8 cellular contexts compared by ENCODE assay signal in genomic region chr19:5690125-5690954, GRCh38. TPM values are rescaled to one million over a fixed set of nuclear protein-coding genes. Genes with fewer than 3 reads are reported as not detected.
DNase-seq lines count a peak whose midpoint lies in the region; ATAC-seq and TF ChIP-seq lines count a peak whose summit lies in the region.

RPL36 (plus strand) TSS chr19:5690295; CDS start chr19:5690508, 213 bp downstream.

- H3K36me3 Mint-ChIP-seq in GM23338 (ENCODE audit: low read depth) = peaks cover 54% of the 10 kb centered on the region

- H3K27ac ChIP-seq in GM23338 (ENCODE audit: low read depth) = peak within 1 kb of the TSS; percentile 95
- H3K27ac ChIP-seq in MM.1S (ENCODE audit: low read length) = peak within 1 kb of the TSS; percentile 84
- H3K27ac ChIP-seq in neural cell (ENCODE audit: low read length) = peak within 1 kb of the TSS; percentile 89
- H3K27ac ChIP-seq in stomach = peak within 1 kb of the TSS; percentile 77 to 95 (median 93)

- peak; percentile 63 for TF ChIP-seq EP300 in neural cell (conservative IDR thresholded peaks at IDR 0.05; ENCODE audit: poor library complexity, severe bottlenecking)
- no peak for TF ChIP-seq EP300 in stomach (IDR thresholded peaks at IDR 0.05)

- H3K36me3 ChIP-seq in GM23338 (ENCODE audit: insufficient read depth) (no peaks in the 10 kb centered on the region), MM.1S (replicated peaks; ENCODE audit: insufficient read depth, low read length) (peaks cover 32% of the 10 kb centered on the region), neural cell (ENCODE audit: insufficient read depth, low read length) (no peaks in the 10 kb centered on the region), stomach (peaks cover 37 to 40% (median 39%) of the 10 kb centered on the region in 4 donors)

- peaks cover 52% of the 10 kb centered on the region for H3K27me3 Mint-ChIP-seq in GM23338 (ENCODE audit: insufficient read depth, low read depth, poor library complexity)

- peak within 1 kb of the TSS; percentile 100 for H3K4me3 Mint-ChIP-seq in GM23338

- H2AFZ ChIP-seq in GM23338 = no peak within 1 kb of the TSS
- peak within 1 kb of the TSS; percentile 72 for H2AFZ ChIP-seq in MM.1S (ENCODE audit: low read length)
- peak within 1 kb of the TSS; percentile 45 for H2AFZ ChIP-seq in neural cell (ENCODE audit: low read depth, low read length)

- H3K9ac ChIP-seq in MM.1S (ENCODE audit: low read length) = peak within 1 kb of the TSS; percentile 98
- peak within 1 kb of the TSS; percentile 87 for H3K9ac ChIP-seq in neural cell (ENCODE audit: low read length)

- peaks cover 9% of the 10 kb centered on the region; the same call in 2 of the 3 replicates for H3K4me1 Mint-ChIP-seq in GM23338

- DNase-seq in DMS79 (lab: John Stamatoyannopoulos, UW) (peak; percentile 93), GM23338 (ENCODE audit: low spot score) (peak; percentile 97), MM.1S (peak; percentile 98), SIG-M5 (lab: John Stamatoyannopoulos, UW) (peak; percentile 58), activated gamma-delta T cell treated with Interleukin-2 at 50 U/mL for 16 hours (peak; percentile 98), fibroblast of villous mesenchyme (ENCODE audit: low read depth) (peak; percentile 96), stomach (peak; percentile 99)

- no peaks in the 10 kb centered on the region for H3K9me2 ChIP-seq in GM23338 (ENCODE audit: insufficient read depth)
- no peaks in the 10 kb centered on the region for H3K9me2 ChIP-seq in MM.1S (replicated peaks; ENCODE audit: insufficient read depth, low read length)
- H3K9me2 ChIP-seq in neural cell (ENCODE audit: insufficient read depth, low read length) = no peaks in the 10 kb centered on the region

- peak within 1 kb of the TSS; percentile 93 for H3K4me2 ChIP-seq in GM23338
- peak within 1 kb of the TSS; percentile 93 for H3K4me2 ChIP-seq in MM.1S (ENCODE audit: low read depth, low read length)
- H3K4me2 ChIP-seq in neural cell (ENCODE audit: low read length) = peak within 1 kb of the TSS; percentile 86

- TF ChIP-seq POLR2A in stomach (IDR thresholded peaks at IDR 0.05) = peak in 2 of 4 donors; percentile 26 to 48

- H3K27me3 ChIP-seq in GM23338 (ENCODE audit: insufficient read depth) (no peaks in the 10 kb centered on the region), MM.1S (replicated peaks; ENCODE audit: insufficient read depth, low read length) (no peaks in the 10 kb centered on the region), neural cell (ENCODE audit: insufficient read depth, low read depth, low read length) (no peaks in the 10 kb centered on the region), stomach (no peaks in the 10 kb centered on the region)

- TF ChIP-seq CTCF in GM23338 (conservative IDR thresholded peaks at IDR 0.05; ENCODE audit: low read depth in 2 of 2) (peak; percentile 67 to 93), MM.1S (IDR thresholded peaks at IDR 0.05; ENCODE audit: low read length) (peak; percentile 97), fibroblast of villous mesenchyme (IDR thresholded peaks at IDR 0.05; ENCODE audit: insufficient read depth, low read depth, low read length) (peak; percentile 92), neural cell (IDR thresholded peaks at IDR 0.05; ENCODE audit: poor library complexity, severe bottlenecking) (peak; percentile 100), stomach (IDR thresholded peaks at IDR 0.05) (peak in 5 of 7 experiments; percentile 91 to 99 (median 97))

- peak; percentile 58 for TF ChIP-seq RAD21 in neural cell (conservative IDR thresholded peaks at IDR 0.05)

- H3K79me2 ChIP-seq in GM23338 (replicated peaks; ENCODE audit: insufficient read depth) = peaks cover 27% of the 10 kb centered on the region
- peaks cover 53% of the 10 kb centered on the region for H3K79me2 ChIP-seq in MM.1S (ENCODE audit: low read length)
- H3K79me2 ChIP-seq in neural cell (replicated peaks; ENCODE audit: insufficient read depth, low read length) = peaks cover 15% of the 10 kb centered on the region

- H3F3A ChIP-seq in GM23338 (replicated peaks; ENCODE audit: low read depth) = peaks cover 24% of the 10 kb centered on the region
- peaks cover 46% of the 10 kb centered on the region for H3F3A ChIP-seq in MM.1S (ENCODE audit: insufficient read depth, low read length)
- H3F3A ChIP-seq in neural cell (ENCODE audit: insufficient read depth, low read length, poor library complexity, severe bottlenecking) = no peaks in the 10 kb centered on the region

- 0 to 1% (median 1%) methylated on average over 16 to 73 of the region's 73 CpGs for WGBS in stomach, 5 donors

- peaks cover 8% of the 10 kb centered on the region; the same call in 1 of the 3 replicates for H3K9me3 Mint-ChIP-seq in GM23338

- ATAC-seq in GM23338 = peak; percentile 31

- H3K9me3 ChIP-seq in MM.1S (replicated peaks; ENCODE audit: insufficient read depth, low read length) = no peaks in the 10 kb centered on the region
- H3K9me3 ChIP-seq in neural cell (ENCODE audit: low read length) = no peaks in the 10 kb centered on the region
- H3K9me3 ChIP-seq in stomach = no peaks in the 10 kb centered on the region

- H3K4me1 ChIP-seq in GM23338 (ENCODE audit: insufficient read depth) = peaks cover 2% of the 10 kb centered on the region; the same call in 1 of the 2 replicates
- H3K4me1 ChIP-seq in MM.1S (ENCODE audit: low read length) = peaks cover 21% of the 10 kb centered on the region
- peaks cover 33 to 69% (median 56%) of the 10 kb centered on the region in 4 donors for H3K4me1 ChIP-seq in stomach

- H3K27ac Mint-ChIP-seq in GM23338 = peak within 1 kb of the TSS; percentile 99

- peaks cover 10% of the 10 kb centered on the region; the same call in 1 of the 2 replicates for H4K20me1 ChIP-seq in GM23338 (replicated peaks; ENCODE audit: insufficient read depth)
- peaks cover 45% of the 10 kb centered on the region for H4K20me1 ChIP-seq in MM.1S (ENCODE audit: insufficient read depth, low read length)
- H4K20me1 ChIP-seq in neural cell (ENCODE audit: insufficient read depth) = peaks cover 11% of the 10 kb centered on the region

- intact Hi-C loops in stomach (cut with DNase I; ENCODE audit: low total_unique reads) = no loop called here

- H3K4me3 ChIP-seq in GM23338 = peak within 1 kb of the TSS; percentile 100
- peak within 1 kb of the TSS; percentile 96 for H3K4me3 ChIP-seq in MM.1S (ENCODE audit: low read length)
- H3K4me3 ChIP-seq in fibroblast of villous mesenchyme (ENCODE audit: low read depth, low read length) = peak within 1 kb of the TSS; percentile 93
- peak within 1 kb of the TSS; percentile 87 for H3K4me3 ChIP-seq in neural cell (ENCODE audit: low read length)
- H3K4me3 ChIP-seq in stomach = peak within 1 kb of the TSS; percentile 71 to 88 (median 78)

TF ChIP-seq in GM23338, 12 proteins besides CTCF, POLR2A, EP300 and RAD21 (continues in another document):
- no peak for TF ChIP-seq STAT1 (IDR thresholded peaks at IDR 0.05; ENCODE audit: unreplicated experiment)

TF ChIP-seq in neural cell, 6 proteins besides CTCF, POLR2A, EP300 and RAD21:
- TF ChIP-seq SMC3 (conservative IDR thresholded peaks at IDR 0.05; ENCODE audit: poor library complexity) (peak; percentile 62), POLR2AphosphoS5 (IDR thresholded peaks at IDR 0.05) (peak; percentile 95), MXI1 (conservative IDR thresholded peaks at IDR 0.05; ENCODE audit: poor library complexity, severe bottlenecking) (peak; percentile 90), EZH2 (IDR thresholded peaks at IDR 0.05; ENCODE audit: borderline replicate concordance, insufficient read depth, low read length, poor library complexity, severe bottlenecking) (no peak), TAF1 (IDR thresholded peaks at IDR 0.05; ENCODE audit: low read depth) (peak; percentile 94)
- TF ChIP-seq, protein P1, sequence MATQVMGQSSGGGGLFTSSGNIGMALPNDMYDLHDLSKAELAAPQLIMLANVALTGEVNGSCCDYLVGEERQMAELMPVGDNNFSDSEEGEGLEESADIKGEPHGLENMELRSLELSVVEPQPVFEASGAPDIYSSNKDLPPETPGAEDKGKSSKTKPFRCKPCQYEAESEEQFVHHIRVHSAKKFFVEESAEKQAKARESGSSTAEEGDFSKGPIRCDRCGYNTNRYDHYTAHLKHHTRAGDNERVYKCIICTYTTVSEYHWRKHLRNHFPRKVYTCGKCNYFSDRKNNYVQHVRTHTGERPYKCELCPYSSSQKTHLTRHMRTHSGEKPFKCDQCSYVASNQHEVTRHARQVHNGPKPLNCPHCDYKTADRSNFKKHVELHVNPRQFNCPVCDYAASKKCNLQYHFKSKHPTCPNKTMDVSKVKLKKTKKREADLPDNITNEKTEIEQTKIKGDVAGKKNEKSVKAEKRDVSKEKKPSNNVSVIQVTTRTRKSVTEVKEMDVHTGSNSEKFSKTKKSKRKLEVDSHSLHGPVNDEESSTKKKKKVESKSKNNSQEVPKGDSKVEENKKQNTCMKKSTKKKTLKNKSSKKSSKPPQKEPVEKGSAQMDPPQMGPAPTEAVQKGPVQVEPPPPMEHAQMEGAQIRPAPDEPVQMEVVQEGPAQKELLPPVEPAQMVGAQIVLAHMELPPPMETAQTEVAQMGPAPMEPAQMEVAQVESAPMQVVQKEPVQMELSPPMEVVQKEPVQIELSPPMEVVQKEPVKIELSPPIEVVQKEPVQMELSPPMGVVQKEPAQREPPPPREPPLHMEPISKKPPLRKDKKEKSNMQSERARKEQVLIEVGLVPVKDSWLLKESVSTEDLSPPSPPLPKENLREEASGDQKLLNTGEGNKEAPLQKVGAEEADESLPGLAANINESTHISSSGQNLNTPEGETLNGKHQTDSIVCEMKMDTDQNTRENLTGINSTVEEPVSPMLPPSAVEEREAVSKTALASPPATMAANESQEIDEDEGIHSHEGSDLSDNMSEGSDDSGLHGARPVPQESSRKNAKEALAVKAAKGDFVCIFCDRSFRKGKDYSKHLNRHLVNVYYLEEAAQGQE (IDR thresholded peaks at IDR 0.05; ENCODE audit: borderline replicate concordance) = peak; percentile 96

RNA-seq across cellular contexts. Expression of gene RPL36, which starts in this region (rescaled TPM):
- total RNA-seq in GM23338 (2014; rRNA removed; shearing (Covaris generic)) = 575 and 895 TPM in 2 replicates
- polyA plus RNA-seq in GM23338 (2016; fragmentation: Nextera tagmentation; extraction: Ambion mirVana) (3,204 and 3,480 TPM in 2 replicates), neural cell (358 and 452 TPM in 2 replicates), stomach (1,000 to 10,000 TPM; 1,713 to 2,132 (median 1,726) TPM)
- total RNA-seq in fibroblast of villous mesenchyme (257 and 261 TPM in 2 replicates), stomach (100 to 1,000 TPM; 121 to 772 (median 289) TPM)
- polyA minus RNA-seq in neural cell = 119 TPM in 2 replicates

Comparison
In these comparisons a context has a peak if more than half of its experiments do, and no peak if none do; other contexts are left out.
1. Peak in every context shown above with its lines: DNase-seq, ATAC-seq, H3K4me3 ChIP-seq and H3K27ac ChIP-seq.